In genomic region chr7:91899563-91899962, GRCh38 we compare ENCODE assay signal across 1 cellular context.
A peak's percentile ranks its signal among the peaks of the same experiment; 100 is the strongest.
TF ChIP-seq lines count a peak whose summit lies in the region.

No MANE protein-coding gene starts in this region.

TF ChIP-seq in HepG2, 621 proteins besides CTCF, POLR2A, EP300 and RAD21 (continued from another document):
- no peak for TF ChIP-seq PATZ1 (CRISPR knock-in tag; IDR thresholded peaks at IDR 0.05)
- TF ChIP-seq MXD4 (CRISPR knock-in tag; IDR thresholded peaks at IDR 0.05), result no peak
- no peak for TF ChIP-seq RFX5 (IDR thresholded peaks at IDR 0.05; ENCODE audit: low read depth, low read length)
- TF ChIP-seq HMGXB3 (CRISPR knock-in tag; IDR thresholded peaks at IDR 0.05; ENCODE audit: borderline replicate concordance), result no peak
- no peak for TF ChIP-seq ZNF768 (CRISPR knock-in tag; IDR thresholded peaks at IDR 0.05)
- no peak for TF ChIP-seq ZEB1 (IDR thresholded peaks at IDR 0.05; ENCODE audit: insufficient replicate concordance, low read depth)
- 0 out of 2 replicates have a peak, but pooled peaks have one; percentile 35 for TF ChIP-seq MAFF (IDR thresholded peaks at IDR 0.05; ENCODE audit: low read depth, low read length)
- TF ChIP-seq THRA (CRISPR knock-in tag; IDR thresholded peaks at IDR 0.05; ENCODE audit: borderline replicate concordance), result no peak
